ENCODE assay signal across 5 cellular contexts in genomic region chr13:30584332-30584731, GRCh38.
"Had no signal": no experiment of that assay in that cellular context is flagged by ENCODE, and none has a peak within 500 bp of the region (broad histone marks: within the 10 kb centered on the region; RNA-seq: fewer than 3 reads in every experiment).

No MANE protein-coding gene starts in this region.

- DNase-seq: H9, HCEC 1CT, IMR-90, KBM-7 had no signal

- H2AFZ ChIP-seq: GM23338 had no signal

- H3K4me3 ChIP-seq: GM23338 had no signal

- H3K4me2 ChIP-seq: GM23338 had no signal

- ATAC-seq: GM23338 had no signal
